Comparison of ENCODE assay signal across 8 cellular contexts in the genomic region with DNA sequence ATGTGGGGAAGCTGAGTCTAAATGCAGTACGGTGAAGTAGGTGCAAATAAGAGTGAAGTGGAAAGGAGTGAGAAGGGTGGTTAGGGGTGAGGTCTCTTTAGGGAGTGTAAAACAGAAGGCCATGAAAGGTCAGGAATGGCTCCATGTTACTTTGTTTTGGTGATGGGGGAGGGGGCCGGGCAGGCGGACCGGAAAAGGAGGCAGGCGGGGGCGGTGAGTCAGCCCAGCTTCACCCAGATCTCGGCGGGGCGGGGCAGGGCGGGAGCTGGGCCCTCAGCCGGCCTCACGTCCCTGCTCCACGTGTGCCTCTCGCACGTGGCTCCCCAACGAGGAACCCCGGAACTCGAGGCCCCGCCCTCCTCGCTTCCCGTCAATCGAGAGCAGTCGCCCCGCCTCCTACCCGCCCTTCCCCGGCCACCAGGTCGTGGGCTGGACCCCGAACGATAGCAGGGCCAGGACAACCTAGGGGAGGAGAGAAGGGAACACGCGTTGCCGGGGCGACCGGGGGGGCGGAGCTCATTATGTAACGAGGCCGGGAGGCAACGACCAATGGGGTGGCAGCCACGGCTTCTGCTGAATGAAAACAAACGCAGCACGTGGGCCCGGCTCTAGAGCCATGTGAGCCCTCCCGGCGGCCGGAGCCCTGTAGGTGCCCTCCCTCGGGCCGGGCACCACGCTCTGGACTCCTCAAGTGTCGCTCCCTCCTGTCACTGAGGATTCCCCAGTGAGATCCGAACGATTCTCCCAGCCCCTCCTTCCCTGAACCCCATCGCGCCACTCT. TPM values are rescaled to one million over a fixed set of nuclear protein-coding genes. Genes with fewer than 3 reads are reported as not detected.
A peak's percentile ranks its signal among the peaks of the same experiment; 100 is the strongest.
DNase-seq lines count a peak whose midpoint lies in the region; TF ChIP-seq lines count a peak whose summit lies in the region.

No MANE protein-coding gene starts in this region.

- peaks cover 11% of the 10 kb centered on the region for H3K27me3 Mint-ChIP-seq in HFFc6 (ENCODE audit: insufficient read depth)
- no peaks in the 10 kb centered on the region for H3K27me3 Mint-ChIP-seq in activated naive CD4-positive, alpha-beta T cell treated with anti-CD3 and anti-CD28 coated beads, Interleukin-2, amount 50 U/mL, for 24 hours

- peaks cover 39% of the 10 kb centered on the region for H3K36me3 Mint-ChIP-seq in HFFc6 (ENCODE audit: low read depth)
- peaks cover 8% of the 10 kb centered on the region for H3K36me3 Mint-ChIP-seq in activated naive CD4-positive, alpha-beta T cell treated with anti-CD3 and anti-CD28 coated beads, Interleukin-2, amount 50 U/mL, for 24 hours

- no peak for TF ChIP-seq CTCF in HFFc6 (IDR thresholded peaks at IDR 0.05)
- no peak for TF ChIP-seq CTCF in SK-N-SH (IDR thresholded peaks at IDR 0.05)
- TF ChIP-seq CTCF in suprapubic skin (IDR thresholded peaks at IDR 0.05): no peak

- H3K27ac ChIP-seq in SK-N-SH (ENCODE audit: low read depth in 2 of 2, low read length in 1 of 2) (peak overlapping the region; percentile 74 to 95), suprapubic skin (peak overlapping the region; percentile 95)

- peak; percentile 59 to 93 for TF ChIP-seq POLR2A in suprapubic skin (IDR thresholded peaks at IDR 0.05)

- DNase-seq in GDM1 (lab: John Stamatoyannopoulos, UW) (peak; percentile 87), HFFc6 (peak; percentile 99), NCI-H1048 (lab: John Stamatoyannopoulos, UW) (peak; percentile 94), SK-N-SH (peak; percentile 97), germinal center (ENCODE audit: low spot score) (peak; percentile 93), occipital lobe (lab: John Stamatoyannopoulos, UW) (peak; percentile 98), suprapubic skin (ENCODE audit: low spot score in 2 of 2) (peak; percentile 100)

- no peaks in the 10 kb centered on the region for H3K9me3 Mint-ChIP-seq in HFFc6
- no peaks in the 10 kb centered on the region for H3K9me3 Mint-ChIP-seq in activated naive CD4-positive, alpha-beta T cell treated with anti-CD3 and anti-CD28 coated beads, Interleukin-2, amount 50 U/mL, for 24 hours

- CTCF ChIA-PET in SK-N-SH (lab: Yijun Ruan, JAX): interaction anchor here (0.9 to 12.5 kb wide), 13 partner anchors 8 to 92 kb away, joined by 3 to 98 read pairs (median 4); a partner anchor contains a TSS

- H3K4me3 ChIP-seq in SK-N-SH (ENCODE audit: low read depth in 2 of 2, low read length in 1 of 2): peak overlapping the region; percentile 73 to 96
- H3K4me3 ChIP-seq in suprapubic skin: peak overlapping the region; percentile 61

- H4K20me1 ChIP-seq in SK-N-SH (ENCODE audit: insufficient read depth): 0 out of 2 replicates have a peak, but pooled peaks cover 5% of the 10 kb centered on the region

- peaks cover 50% of the 10 kb centered on the region for H3K4me1 Mint-ChIP-seq in HFFc6 (ENCODE audit: low read depth)
- H3K4me1 Mint-ChIP-seq in activated naive CD4-positive, alpha-beta T cell treated with anti-CD3 and anti-CD28 coated beads, Interleukin-2, amount 50 U/mL, for 24 hours: peaks cover 93% of the 10 kb centered on the region

- WGBS in SK-N-SH (ENCODE audit: low lambda C conversion rate): 4% methylated on average over 25 of the region's 53 CpGs
- WGBS in suprapubic skin: 0% methylated on average over 20 of the region's 53 CpGs

- TF ChIP-seq RAD21 in SK-N-SH (IDR thresholded peaks at IDR 0.05; ENCODE audit: low read length): no peak

- H3K9me2 ChIP-seq in SK-N-SH: no peaks in the 10 kb centered on the region

- H3K4me1 ChIP-seq in SK-N-SH (ENCODE audit: control insufficient read depth in 1 of 2, insufficient read depth in 2 of 2, low read depth in 1 of 2, low read length in 1 of 2): peaks cover 14 to 28% of the 10 kb centered on the region in 2 experiments; a peak in 1 of 4 replicates
- H3K4me1 ChIP-seq in suprapubic skin: peaks cover 82% of the 10 kb centered on the region

- POLR2A ChIA-PET in SK-N-SH (lab: Yijun Ruan, JAX): interaction anchor here (1.4 to 3.3 kb wide), 3 partner anchors 14 to 120 kb away, joined by 3 to 25 read pairs (median 9); a partner anchor contains a TSS

- H3K36me3 ChIP-seq in SK-N-SH (replicated peaks in 1 of 2; ENCODE audit: control insufficient read depth in 1 of 2, insufficient read depth in 2 of 2, low read length in 1 of 2) (peaks cover 21 to 26% of the 10 kb centered on the region in 2 experiments), suprapubic skin (peaks cover 27% of the 10 kb centered on the region)

- TF ChIP-seq EP300 in SK-N-SH (IDR thresholded peaks at IDR 0.05; ENCODE audit: borderline replicate concordance in 1 of 2, low read depth in 1 of 2, low read length in 1 of 2) (peak; percentile 16 to 81; a peak in 2 of 4 replicates), suprapubic skin (IDR thresholded peaks at IDR 0.05) (peak; percentile 69)

- peak overlapping the region; percentile 100 for H3K4me3 Mint-ChIP-seq in HFFc6
- peak overlapping the region; percentile 95 for H3K4me3 Mint-ChIP-seq in activated naive CD4-positive, alpha-beta T cell treated with anti-CD3 and anti-CD28 coated beads, Interleukin-2, amount 50 U/mL, for 24 hours

- H3K9me3 ChIP-seq in SK-N-SH (no peaks in the 10 kb centered on the region), suprapubic skin (no peaks in the 10 kb centered on the region)

- peaks cover 14% of the 10 kb centered on the region for H3F3A ChIP-seq in SK-N-SH (replicated peaks; ENCODE audit: insufficient read depth)

- H2AFZ ChIP-seq in SK-N-SH (ENCODE audit: low read depth): no peak overlapping the region

- H3K27me3 ChIP-seq in SK-N-SH (ENCODE audit: insufficient read depth) (no peaks in the 10 kb centered on the region), suprapubic skin (no peaks in the 10 kb centered on the region)

- peak overlapping the region; percentile 96 for H3K4me2 ChIP-seq in SK-N-SH

- peaks cover 31% of the 10 kb centered on the region for H3K79me2 ChIP-seq in SK-N-SH (ENCODE audit: insufficient read depth)

- peak overlapping the region; percentile 98 for H3K27ac Mint-ChIP-seq in HFFc6
- peak overlapping the region; percentile 92 for H3K27ac Mint-ChIP-seq in activated naive CD4-positive, alpha-beta T cell treated with anti-CD3 and anti-CD28 coated beads, Interleukin-2, amount 50 U/mL, for 24 hours

- H3K9ac ChIP-seq in SK-N-SH: peak overlapping the region; percentile 99

TF ChIP-seq in SK-N-SH, 30 proteins besides CTCF, POLR2A, EP300 and RAD21 (continues in another document):
- TF ChIP-seq RCOR1 (IDR thresholded peaks at IDR 0.05; ENCODE audit: low read length) (no peak), GABPA (IDR thresholded peaks at IDR 0.05; ENCODE audit: low read depth) (peak; percentile 49; the same call in 1 of the 2 replicates), NFIC (IDR thresholded peaks at IDR 0.05; ENCODE audit: borderline replicate concordance) (peak; percentile 37; the same call in 1 of the 2 replicates), FOXM1 (IDR thresholded peaks at IDR 0.05; ENCODE audit: low read depth) (0 out of 2 replicates have a peak, but pooled peaks have one; percentile 54), SIN3A (IDR thresholded peaks at IDR 0.05; ENCODE audit: borderline replicate concordance, low read depth, low read length) (peak; percentile 87), FOXJ3 (CRISPR knock-in tag; IDR thresholded peaks at IDR 0.05) (no peak), RFX5 (IDR thresholded peaks at IDR 0.05; ENCODE audit: low read length) (no peak)
- TF ChIP-seq, protein P1, sequence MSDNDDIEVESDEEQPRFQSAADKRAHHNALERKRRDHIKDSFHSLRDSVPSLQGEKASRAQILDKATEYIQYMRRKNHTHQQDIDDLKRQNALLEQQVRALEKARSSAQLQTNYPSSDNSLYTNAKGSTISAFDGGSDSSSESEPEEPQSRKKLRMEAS (IDR thresholded peaks at IDR 0.05; ENCODE audit: low read depth): peak; percentile 99

RNA-seq across cellular contexts. Expression of a gene that starts 1.4 kb away (rescaled TPM):
- 10 to 100 TPM; 11.2 to 15.8 (median 15.1) TPM for total RNA-seq in HFFc6 (2021; fragmentation: NEBNext Ultra II Directional; extraction: Animal tissue kit (Norgen Biotek cat#: 25700))
- polyA plus RNA-seq in SK-N-SH (2012; rRNA removed): 2.1 and 6.5 TPM in 2 replicates
- 3.9 and 6.0 TPM in 2 replicates for polyA plus RNA-seq in SK-N-SH (2012; cell fraction: cytosol; rRNA removed)
- 16.9 and 17.9 TPM in 2 replicates for polyA plus RNA-seq in SK-N-SH (2012; cell fraction: nucleus; rRNA removed)
- total RNA-seq in occipital lobe (0.78 TPM), suprapubic skin (100 to 1,000 TPM in 2 of 4 donors, 10 to 100 TPM in 2; 62.1 to 184 (median 96.0) TPM)

RNA-seq across cellular contexts. Expression of a gene that starts 22.7 kb away (rescaled TPM):
- 10 to 100 TPM; 61.2 to 67.8 (median 65.5) TPM for total RNA-seq in HFFc6 (2021; fragmentation: NEBNext Ultra II Directional; extraction: Animal tissue kit (Norgen Biotek cat#: 25700))
- 30.2 and 39.8 TPM in 2 replicates for polyA plus RNA-seq in SK-N-SH (2012; rRNA removed)
- 32.5 and 37.5 TPM in 2 replicates for polyA plus RNA-seq in SK-N-SH (2012; cell fraction: cytosol; rRNA removed)
- polyA plus RNA-seq in SK-N-SH (2012; cell fraction: nucleus; rRNA removed): 55.2 and 97.3 TPM in 2 replicates
- 89.2 TPM for total RNA-seq in occipital lobe
- 100 to 1,000 TPM in 1 of 4 donors, 10 to 100 TPM in 3; 69.3 to 166 (median 86.9) TPM for total RNA-seq in suprapubic skin

RNA-seq across cellular contexts. Expression of a gene that starts 36.3 kb away (rescaled TPM):
- total RNA-seq in HFFc6 (2021; fragmentation: NEBNext Ultra II Directional; extraction: Animal tissue kit (Norgen Biotek cat#: 25700)): 10 to 100 TPM; 29.3 to 33.7 (median 30.7) TPM
- polyA plus RNA-seq in SK-N-SH (2012; rRNA removed): 20.1 and 23.1 TPM in 2 replicates
- polyA plus RNA-seq in SK-N-SH (2012; cell fraction: cytosol; rRNA removed): 13.0 and 18.1 TPM in 2 replicates
- polyA plus RNA-seq in SK-N-SH (2012; cell fraction: nucleus; rRNA removed): 13.7 and 14.4 TPM in 2 replicates
- total RNA-seq in occipital lobe: 91.1 TPM
- 10 to 100 TPM; 32.6 to 69.9 (median 48.9) TPM for total RNA-seq in suprapubic skin

RNA-seq across cellular contexts. Expression of a gene that starts 41.3 kb away (rescaled TPM):
- 10 to 100 TPM; 49.5 to 67.7 (median 62.0) TPM for total RNA-seq in HFFc6 (2021; fragmentation: NEBNext Ultra II Directional; extraction: Animal tissue kit (Norgen Biotek cat#: 25700))
- 28.0 and 30.4 TPM in 2 replicates for polyA plus RNA-seq in SK-N-SH (2012; rRNA removed)
- 20.8 and 21.3 TPM in 2 replicates for polyA plus RNA-seq in SK-N-SH (2012; cell fraction: cytosol; rRNA removed)
- polyA plus RNA-seq in SK-N-SH (2012; cell fraction: nucleus; rRNA removed): 74.7 and 122 TPM in 2 replicates
- total RNA-seq in occipital lobe (43.8 TPM), suprapubic skin (10 to 100 TPM; 42.9 to 92.5 (median 61.2) TPM)

RNA-seq across cellular contexts. Expression of a gene that starts 44.8 kb away (rescaled TPM):
- total RNA-seq in HFFc6 (2021; fragmentation: NEBNext Ultra II Directional; extraction: Animal tissue kit (Norgen Biotek cat#: 25700)): 10 to 100 TPM; 60.9 to 72.8 (median 65.3) TPM
- 62.8 and 64.5 TPM in 2 replicates for polyA plus RNA-seq in SK-N-SH (2012; rRNA removed)
- polyA plus RNA-seq in SK-N-SH (2012; cell fraction: cytosol; rRNA removed): 32.9 and 39.9 TPM in 2 replicates
- 178 and 231 TPM in 2 replicates for polyA plus RNA-seq in SK-N-SH (2012; cell fraction: nucleus; rRNA removed)
- 72.5 TPM for total RNA-seq in occipital lobe
- 100 to 1,000 TPM in 1 of 4 donors, 10 to 100 TPM in 3; 67.4 to 198 (median 80.3) TPM for total RNA-seq in suprapubic skin

Comparison
In these comparisons a context has a peak if more than half of its experiments do, and no peak if none do; other contexts are left out.
1. Peak in every context shown above with its lines: DNase-seq, H3K4me3 ChIP-seq and H3K27ac ChIP-seq.